8 cellular contexts compared by ENCODE assay signal in genomic region chr1:30191154-30191702, GRCh38.
DNase-seq lines count a peak whose midpoint lies in the region; ATAC-seq lines count a peak whose summit lies in the region.

No MANE protein-coding gene starts in this region.

- no peaks in the 10 kb centered on the region for H3K36me3 ChIP-seq in GM23248 (ENCODE audit: low read depth)

- 0 to 30% methylated on average over 1 to 2 of the region's 2 CpGs for WGBS in GM23248 (ENCODE audit: low coverage in 1 of 2, low lambda C conversion rate in 2 of 2, missing lambda C conversion rate in 2 of 2), 2 experiments

- in situ Hi-C loops in GM23248 (cut with MboI) = no loop called here

- ATAC-seq in HG03432 (IDR thresholded peaks at IDR 0.05; ENCODE audit: unreplicated experiment) = no peak
- no peak for ATAC-seq in HG02588 (IDR thresholded peaks at IDR 0.05; ENCODE audit: unreplicated experiment)
- no peak for ATAC-seq in GM18868 (IDR thresholded peaks at IDR 0.05; ENCODE audit: unreplicated experiment)

- peak; percentile 95 for DNase-seq in GM23248
- DNase-seq in RKO (ENCODE audit: low spot score) = peak; percentile 32
- peak; percentile 41 for DNase-seq in ecto neural progenitor cell (ENCODE audit: low spot score)
- DNase-seq in renal cortical epithelial cell (ENCODE audit: low read depth) = peak; percentile 31
- DNase-seq in COLO829 (ENCODE audit: low spot score) = no peak

- no peaks in the 10 kb centered on the region for H3K9me3 ChIP-seq in GM23248 (ENCODE audit: low read depth)

- no peaks in the 10 kb centered on the region for H3K9me2 ChIP-seq in GM23248 (ENCODE audit: insufficient read depth)

- no peak overlapping the region for H3K4me2 ChIP-seq in GM23248 (ENCODE audit: unreplicated experiment)

- no peak overlapping the region for H3K4me3 ChIP-seq in GM23248

- H4K20me1 ChIP-seq in GM23248 (ENCODE audit: insufficient read depth) = no peaks in the 10 kb centered on the region

- peak overlapping the region; percentile 40; the same call in 1 of the 2 replicates for H2AFZ ChIP-seq in GM23248

- no peak overlapping the region for H3K9ac ChIP-seq in GM23248

- H3K27me3 ChIP-seq in GM23248 (replicated peaks; ENCODE audit: insufficient read depth) = no peaks in the 10 kb centered on the region; the same call in 1 of the 2 replicates

- H3F3A ChIP-seq in GM23248 (ENCODE audit: insufficient read depth) = no peaks in the 10 kb centered on the region

- peaks cover 5% of the 10 kb centered on the region for H3K4me1 ChIP-seq in GM23248 (ENCODE audit: insufficient read depth)

- no peaks in the 10 kb centered on the region for H3K79me2 ChIP-seq in GM23248 (ENCODE audit: insufficient read depth)

- peak overlapping the region; percentile 39 for H3K27ac ChIP-seq in GM23248
